24 cellular contexts compared by ENCODE assay signal in the genomic region with DNA sequence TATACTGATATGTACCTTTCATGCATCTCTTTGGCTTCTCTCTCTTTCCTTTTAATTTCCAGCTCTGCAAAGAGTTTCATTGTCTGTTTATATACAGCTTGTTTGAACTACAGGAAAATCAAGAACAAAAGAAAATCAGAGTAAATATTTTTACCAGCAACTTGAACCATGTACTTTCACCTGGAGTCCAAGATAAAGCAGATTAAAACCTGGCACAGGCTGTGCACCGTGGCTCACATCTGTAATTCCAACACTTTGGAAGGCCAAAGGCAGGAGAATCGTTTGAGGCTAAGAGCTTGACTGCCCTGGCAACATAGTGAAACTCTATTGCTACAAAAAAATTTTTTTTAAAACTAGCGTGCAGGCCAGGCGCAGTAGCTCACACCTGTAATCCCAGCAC. TPM values are rescaled to one million over a fixed set of nuclear protein-coding genes. Genes with fewer than 3 reads are reported as not detected.
DNase-seq lines count a peak whose midpoint lies in the region; ATAC-seq, FAIRE-seq and TF ChIP-seq lines count a peak whose summit lies in the region.
"Had no signal": no experiment of that assay in that cellular context is flagged by ENCODE, and none has a peak within 500 bp of the region (broad histone marks: within the 10 kb centered on the region; RNA-seq: fewer than 3 reads in every experiment).

No MANE protein-coding gene starts in this region.

- peaks cover 12% of the 10 kb centered on the region for H3K4me1 Mint-ChIP-seq in activated T-cell treated with anti-CD3 and anti-CD28 coated beads, Interleukin-2, amount 50 U/mL, for 72 hours (ENCODE audit: low read depth)

- TF ChIP-seq RAD21 in liver (IDR thresholded peaks at IDR 0.05): peak; percentile 29 to 43

- ATAC-seq in left lobe of liver: peak; percentile 92
- ATAC-seq in upper lobe of left lung (ENCODE audit: low FRiP score in 2 of 2): no peak
- ATAC-seq in activated T-cell treated with anti-CD3 and anti-CD28 coated beads, Interleukin-2, amount 50 U/mL, for 72 hours (replicated peaks in 1 of 2): no peak
- ATAC-seq in GM18870 (IDR thresholded peaks at IDR 0.05; ENCODE audit: unreplicated experiment): no peak
- ATAC-seq: A549; CD8-positive, alpha-beta T cell had no signal

- H3K36me3 Mint-ChIP-seq in activated T-cell treated with anti-CD3 and anti-CD28 coated beads, Interleukin-2, amount 50 U/mL, for 72 hours (ENCODE audit: insufficient read depth in 2 of 2): peaks cover 14 to 50% of the 10 kb centered on the region in 2 donors

- no peak for TF ChIP-seq POLR2A in upper lobe of left lung (IDR thresholded peaks at IDR 0.05)

- H3K27ac Mint-ChIP-seq in activated T-cell treated with anti-CD3 and anti-CD28 coated beads, Interleukin-2, amount 50 U/mL, for 72 hours: no peak overlapping the region
- H3K27ac Mint-ChIP-seq: B cell; CD4-positive, alpha-beta T cell; CD8-positive, alpha-beta T cell had no signal

- H3K4me3 ChIP-seq in liver (ENCODE audit: low read depth in 1 of 3, low read length in 3 of 3) (no peak overlapping the region), small intestine (ENCODE audit: low read depth in 1 of 2, low read length in 2 of 2) (no peak overlapping the region), upper lobe of left lung (no peak overlapping the region)
- H3K4me3 ChIP-seq: A549; BLaER1 treated with 17β-estradiol and CSF1 and Interleukin-3, amounts not matched to agents 10 nM and 100 nM had no signal

- no peaks in the 10 kb centered on the region for H3K9me3 Mint-ChIP-seq in activated T-cell treated with anti-CD3 and anti-CD28 coated beads, Interleukin-2, amount 50 U/mL, for 72 hours
- H3K9me3 Mint-ChIP-seq: CD4-positive, alpha-beta T cell; CD8-positive, alpha-beta T cell had no signal

- H3K27me3 ChIP-seq in liver (ENCODE audit: control insufficient read depth in 4 of 4, insufficient read depth in 4 of 4, low read length in 3 of 4) (no peaks in the 10 kb centered on the region), small intestine (ENCODE audit: control insufficient read depth in 2 of 2, insufficient read depth in 2 of 2, low read length in 2 of 2) (no peaks in the 10 kb centered on the region), upper lobe of left lung (no peaks in the 10 kb centered on the region)
- H3K27me3 ChIP-seq: BLaER1 treated with 17β-estradiol and CSF1 and Interleukin-3, amounts not matched to agents 10 nM and 100 nM had no signal

- H3K36me3 ChIP-seq in liver (ENCODE audit: control insufficient read depth in 4 of 4, insufficient read depth in 3 of 4, low read depth in 1 of 4, low read length in 3 of 4) (peaks cover 12 to 45% (median 25%) of the 10 kb centered on the region in 4 donors), small intestine (ENCODE audit: control insufficient read depth in 2 of 2, insufficient read depth in 2 of 2, low read length in 2 of 2) (peaks cover 11 to 18% of the 10 kb centered on the region in 2 donors), upper lobe of left lung (peaks cover 30 to 93% (median 67%) of the 10 kb centered on the region in 4 donors)

- 36% methylated on average over 4 of the region's 4 CpGs for WGBS in liver
- WGBS in small intestine, 3 donors: 17 to 60% (median 32%) methylated on average over 4 of the region's 4 CpGs
- 80 to 91% methylated on average over 4 of the region's 4 CpGs for WGBS in upper lobe of left lung, 2 donors

- H3K9me3 ChIP-seq in liver (ENCODE audit: control insufficient read depth in 4 of 4, low read length in 3 of 4): no peaks in the 10 kb centered on the region
- H3K9me3 ChIP-seq in small intestine (ENCODE audit: control insufficient read depth, low read depth): no peaks in the 10 kb centered on the region
- H3K9me3 ChIP-seq in upper lobe of left lung: no peaks in the 10 kb centered on the region
- H3K9me3 ChIP-seq: A549; BLaER1 treated with 17β-estradiol and CSF1 and Interleukin-3, amounts not matched to agents 10 nM and 100 nM; Caco-2 had no signal

- no peak overlapping the region for H3K4me3 Mint-ChIP-seq in activated T-cell treated with anti-CD3 and anti-CD28 coated beads, Interleukin-2, amount 50 U/mL, for 72 hours
- H3K4me3 Mint-ChIP-seq: B cell; CD4-positive, alpha-beta T cell; CD8-positive, alpha-beta T cell had no signal

- FAIRE-seq in small intestine (lab: Jason Lieb, UNC): no peak
- FAIRE-seq: A549, D721Med, G401.6, GM12891 had no signal

- peaks cover 1 to 13% (median 7%) of the 10 kb centered on the region in 4 donors for H3K4me1 ChIP-seq in liver (ENCODE audit: control insufficient read depth in 4 of 4, insufficient read depth in 4 of 4, low read length in 3 of 4)
- H3K4me1 ChIP-seq in small intestine (ENCODE audit: control insufficient read depth in 2 of 2, insufficient read depth in 1 of 2, low read depth in 1 of 2, low read length in 1 of 2): no peaks in the 10 kb centered on the region
- H3K4me1 ChIP-seq in upper lobe of left lung: peaks cover 0 to 8% (median 3%) of the 10 kb centered on the region in 4 donors
- H3K4me1 ChIP-seq: A549, Caco-2 had no signal

- no peak for TF ChIP-seq CTCF in VCaP (conservative IDR thresholded peaks at IDR 0.05)
- TF ChIP-seq CTCF in liver (IDR thresholded peaks at IDR 0.05; ENCODE audit: low read depth, low read length, missing input control): no peak
- no peak for TF ChIP-seq CTCF in upper lobe of left lung (IDR thresholded peaks at IDR 0.05)

- TF ChIP-seq EP300 in upper lobe of left lung (IDR thresholded peaks at IDR 0.05): no peak

- no peak overlapping the region for H3K9ac ChIP-seq in liver (ENCODE audit: low read depth in 1 of 2, low read length in 2 of 2)
- H3K9ac ChIP-seq: BLaER1 treated with 17β-estradiol and CSF1 and Interleukin-3, amounts not matched to agents 10 nM and 100 nM had no signal

- DNase-seq in left lobe of liver (ENCODE audit: low spot score) (peak; percentile 56), small intestine (peak; percentile 85), upper lobe of left lung (no peak), NCI-H345 treated with DMSO at 0.1 percent for 48 hours (lab: John Stamatoyannopoulos, UW; ENCODE audit: unreplicated experiment) (no peak)
- DNase-seq in activated T-cell treated with anti-CD3 and anti-CD28 coated beads, Interleukin-2, amount 50 U/mL, for 72 hours: no peak
- DNase-seq: AML-193; Caco-2; Calu3; CD4-positive, alpha-beta T cell; CD8-positive, alpha-beta T cell; DMS79 treated with DMSO at 0.1 percent for 48 hours; GF-D8 had no signal

- H3K27ac ChIP-seq in VCaP (peak overlapping the region; percentile 59), liver (ENCODE audit: low read depth in 1 of 2, low read length in 2 of 2) (no peak overlapping the region), small intestine (ENCODE audit: low read depth in 1 of 2, low read length in 1 of 2) (no peak overlapping the region), upper lobe of left lung (no peak overlapping the region)
- H3K27ac ChIP-seq: 22Rv1; A549; BLaER1 treated with 17β-estradiol and CSF1 and Interleukin-3, amounts not matched to agents 10 nM and 100 nM; C4-2B had no signal

- H3K27me3 Mint-ChIP-seq in activated T-cell treated with anti-CD3 and anti-CD28 coated beads, Interleukin-2, amount 50 U/mL, for 72 hours (ENCODE audit: low read depth): no peaks in the 10 kb centered on the region
- H3K27me3 Mint-ChIP-seq: B cell; CD4-positive, alpha-beta T cell had no signal

TF ChIP-seq in liver, 16 proteins besides CTCF, POLR2A, EP300 and RAD21 (continues in another document):
- peak; percentile 32 to 68 for TF ChIP-seq JUND (IDR thresholded peaks at IDR 0.05)

RNA-seq across cellular contexts. Expression of a gene that starts 27.6 kb away (rescaled TPM):
- total RNA-seq in left lobe of liver (23.6 TPM), liver (10 to 100 TPM; 14.9 to 23.9 TPM), upper lobe of left lung (100 to 1,000 TPM in 2 of 6 donors, 10 to 100 TPM in 4; 50.0 to 107 (median 73.5) TPM)
- polyA plus RNA-seq in liver (10 to 100 TPM; 26.5 to 38.6 TPM), small intestine (10 to 100 TPM; 62.2 to 72.7 (median 71.9) TPM)
- total RNA-seq in activated T-cell treated with anti-CD3 and anti-CD28 coated beads, Interleukin-2, amount 50 U/mL, for 72 hours: 10 to 100 TPM; 61.9 to 63.7 TPM

RNA-seq across cellular contexts. Expression of a gene that starts 28.8 kb away (rescaled TPM):
- total RNA-seq in left lobe of liver (0.70 TPM), liver (1 to 10 TPM; 2.5 to 4.1 TPM), upper lobe of left lung (10 to 100 TPM; 10.5 to 42.3 (median 22.0) TPM)
- polyA plus RNA-seq in liver (1 to 10 TPM in 1 of 2 donors, under 1 TPM in 1; 0.82 to 1.7 TPM), small intestine (1 to 10 TPM; 1.1 to 5.2 (median 1.9) TPM)
- under 1 TPM; 0.12 to 0.46 TPM for total RNA-seq in activated T-cell treated with anti-CD3 and anti-CD28 coated beads, Interleukin-2, amount 50 U/mL, for 72 hours
- total RNA-seq: A172 had no signal

RNA-seq across cellular contexts. Expression of a gene that starts 30.7 kb away (rescaled TPM):
- total RNA-seq in left lobe of liver (128 TPM), liver (100 to 1,000 TPM; 136 to 154 TPM), upper lobe of left lung (100 to 1,000 TPM in 5 of 6 donors, 10 to 100 TPM in 1; 86.1 to 320 (median 186) TPM)
- polyA plus RNA-seq in liver (100 to 1,000 TPM; 181 to 456 TPM), small intestine (1,000 to 10,000 TPM in 1 of 3 donors, 100 to 1,000 TPM in 2; 763 to 1,616 (median 824) TPM)
- 100 to 1,000 TPM; 147 to 163 TPM for total RNA-seq in activated T-cell treated with anti-CD3 and anti-CD28 coated beads, Interleukin-2, amount 50 U/mL, for 72 hours

RNA-seq across cellular contexts. Expression of a gene that starts 54.1 kb away (rescaled TPM):
- 15.2 TPM for total RNA-seq in left lobe of liver
- 10 to 100 TPM in 1 of 2 donors, 1 to 10 TPM in 1; 5.5 to 10.6 TPM for total RNA-seq in liver
- 10 to 100 TPM; 10.7 to 13.0 TPM for polyA plus RNA-seq in liver
- 10 to 100 TPM; 16.8 to 41.3 (median 19.5) TPM for polyA plus RNA-seq in small intestine
- 10 to 100 TPM in 5 of 6 donors, 1 to 10 TPM in 1; 9.6 to 18.1 (median 14.5) TPM for total RNA-seq in upper lobe of left lung
- total RNA-seq in activated T-cell treated with anti-CD3 and anti-CD28 coated beads, Interleukin-2, amount 50 U/mL, for 72 hours: 100 to 1,000 TPM in 1 of 2 donors, 10 to 100 TPM in 1; 85.3 to 101 TPM

Comparison
In these comparisons a context has a peak if more than half of its experiments do, and no peak if none do; other contexts are left out.
1. DNase-seq: peak in left lobe of liver (single experiment) and small intestine (single experiment); none in upper lobe of left lung (0 of 2), activated T-cell treated with anti-CD3 and anti-CD28 coated beads, Interleukin-2, amount 50 U/mL, for 72 hours (0 of 2) and NCI-H345 treated with DMSO at 0.1 percent for 48 hours (single experiment).